Comparison of ENCODE assay signal across 28 cellular contexts in genomic region chr4:177175473-177175872, GRCh38.
A peak's percentile ranks its signal among the peaks of the same experiment; 100 is the strongest.
DNase-seq lines count a peak whose midpoint lies in the region; ATAC-seq, FAIRE-seq and TF ChIP-seq lines count a peak whose summit lies in the region.
"Had no signal": no experiment of that assay in that cellular context is flagged by ENCODE, and none has a peak within 500 bp of the region (broad histone marks: within the 10 kb centered on the region; RNA-seq: fewer than 3 reads in every experiment).

No MANE protein-coding gene starts in this region.

- no peaks in the 10 kb centered on the region for H3K9me1 ChIP-seq in K562 (ENCODE audit: control insufficient read depth, insufficient read depth, low read length)

- H3K36me3 Mint-ChIP-seq in WTC11 = no peaks in the 10 kb centered on the region
- H3K36me3 Mint-ChIP-seq: CD14-positive monocyte; CD4-positive, alpha-beta memory T cell; CD4-positive, CD25-positive, alpha-beta regulatory T cell; CD8-positive, alpha-beta memory T cell had no signal

- H3K4me1 ChIP-seq in HEK293 (ENCODE audit: control insufficient read depth, insufficient read depth, low read length) (no peaks in the 10 kb centered on the region), K562 (replicated peaks in 1 of 2; ENCODE audit: control insufficient read depth in 2 of 2, insufficient read depth in 2 of 2, low read length in 2 of 2) (no peaks in the 10 kb centered on the region), osteoblast (ENCODE audit: insufficient read depth, low read length) (peaks cover 16% of the 10 kb centered on the region)
- H3K4me1 ChIP-seq: BE2C, BLaER1 had no signal

- no peaks in the 10 kb centered on the region for H3K27me3 Mint-ChIP-seq in WTC11 (ENCODE audit: low read depth)
- H3K27me3 Mint-ChIP-seq: CD4-positive, alpha-beta memory T cell; CD4-positive, CD25-positive, alpha-beta regulatory T cell had no signal

- TF ChIP-seq CTCF in HEK293 (tag by site-specific recombination; IDR thresholded peaks at IDR 0.05) (no peak), WTC11 (IDR thresholded peaks at IDR 0.05) (no peak), K562 (IDR thresholded peaks at IDR 0.05 in 2 of 3, conservative IDR thresholded peaks at IDR 0.05 in 1 of 3; ENCODE audit: insufficient read depth in 2 of 3, low read depth in 1 of 3, low read length in 3 of 3) (no peak), osteoblast (IDR thresholded peaks at IDR 0.05; ENCODE audit: extremely low read depth, low read depth, low read length) (no peak)

- H4K20me1 ChIP-seq in K562 (replicated peaks; ENCODE audit: control insufficient read depth, insufficient read depth, low read length) (no peaks in the 10 kb centered on the region), osteoblast (ENCODE audit: insufficient read depth, low read length) (no peaks in the 10 kb centered on the region)
- H4K20me1 ChIP-seq: BLaER1 had no signal

- peaks cover 13% of the 10 kb centered on the region for H3K9me3 Mint-ChIP-seq in WTC11

- no peak for FAIRE-seq in K562 (lab: Jason Lieb, UNC)
- FAIRE-seq: A549, GM12878, GM12892, GM19239 had no signal

- no peak for TF ChIP-seq POLR2A in K562 (conservative IDR thresholded peaks at IDR 0.05)

- POLR2A ChIA-PET in HEK293 (lab: Yijun Ruan, JAX) (no interaction called here), WTC11 (lab: Charles Lee) (no interaction called here), K562 (lab: Yijun Ruan, JAX) (no interaction called here)

- H3K36me3 ChIP-seq in HEK293 (ENCODE audit: control insufficient read depth in 2 of 2, insufficient read depth in 1 of 2, low read length in 2 of 2) = no peaks in the 10 kb centered on the region
- H3K36me3 ChIP-seq in K562 (ENCODE audit: control insufficient read depth, insufficient read depth, low read length) = no peaks in the 10 kb centered on the region
- no peaks in the 10 kb centered on the region for H3K36me3 ChIP-seq in osteoblast (ENCODE audit: insufficient read depth, low read length)
- H3K36me3 ChIP-seq in H7 (replicated peaks; ENCODE audit: control insufficient read depth, insufficient read depth, low read length) = no peaks in the 10 kb centered on the region
- H3K36me3 ChIP-seq: BE2C, BLaER1 had no signal

- H3K9me3 ChIP-seq in HEK293 (ENCODE audit: control insufficient read depth, insufficient read depth, low read depth, low read length) (no peaks in the 10 kb centered on the region), K562 (replicated peaks; ENCODE audit: control insufficient read depth, insufficient read depth, low read depth, low read length) (no peaks in the 10 kb centered on the region), osteoblast (ENCODE audit: low read depth, low read length) (no peaks in the 10 kb centered on the region)
- H3K9me3 ChIP-seq: A549, BE2C, BLaER1 had no signal

- no peak overlapping the region for H3K9ac ChIP-seq in K562 (ENCODE audit: insufficient read depth in 1 of 2, low read depth in 2 of 2, low read length in 2 of 2)
- H3K9ac ChIP-seq: BLaER1 had no signal

- no TSS peak for BruUV-seq in K562 (replicated peaks; lab: Mats Ljungman, UMichigan)

- H3K27ac ChIP-seq in HEK293 (ENCODE audit: extremely low read depth, low read depth, low read length) = no peak overlapping the region
- no peak overlapping the region for H3K27ac ChIP-seq in K562 (ENCODE audit: extremely low read depth, low read depth, low read length)
- no peak overlapping the region for H3K27ac ChIP-seq in osteoblast (ENCODE audit: low read depth, low read length)
- H3K27ac ChIP-seq: 22Rv1, A549, BLaER1 had no signal

- ATAC-seq in WTC11 (no peak), K562 (no peak)
- ATAC-seq: A549, GM12878 had no signal

- H3K4me3 ChIP-seq in HEK293 (ENCODE audit: low read depth, low read length) = no peak overlapping the region
- H3K4me3 ChIP-seq in K562 = no peak overlapping the region
- H3K4me3 ChIP-seq in osteoblast (ENCODE audit: insufficient read depth, low read length) = no peak overlapping the region
- H3K4me3 ChIP-seq in H7 (ENCODE audit: insufficient read depth, low read depth, low read length) = no peak overlapping the region
- H3K4me3 ChIP-seq: A549, BLaER1, GM12878 had no signal

- H3K4me2 ChIP-seq in K562 (ENCODE audit: insufficient read depth, low read length) = no peak overlapping the region
- no peak overlapping the region for H3K4me2 ChIP-seq in osteoblast (ENCODE audit: insufficient read depth, low read length)
- H3K4me2 ChIP-seq: A549, BLaER1 had no signal

- no peak for TF ChIP-seq RAD21 in K562 (CRISPR knock-in tag; conservative IDR thresholded peaks at IDR 0.05 in 1 of 2, IDR thresholded peaks at IDR 0.05 in 1 of 2)

- no peaks in the 10 kb centered on the region for H3K4me1 Mint-ChIP-seq in WTC11
- H3K4me1 Mint-ChIP-seq: CD14-positive monocyte; CD4-positive, alpha-beta memory T cell; CD4-positive, CD25-positive, alpha-beta regulatory T cell; CD8-positive, alpha-beta memory T cell had no signal

- H3K79me2 ChIP-seq in K562 (ENCODE audit: control insufficient read depth, insufficient read depth, low read length) (no peaks in the 10 kb centered on the region), osteoblast (ENCODE audit: insufficient read depth, low read length) (no peaks in the 10 kb centered on the region)

- CTCF ChIA-PET in HEK293 (lab: Yijun Ruan, JAX) (no interaction called here), WTC11 (lab: Charles Lee) (no interaction called here), K562 (lab: Yijun Ruan, JAX; ENCODE audit: low intra/inter-chr PET ratio) (no interaction called here)

- H3K27ac Mint-ChIP-seq in WTC11 = no peak overlapping the region
- H3K27ac Mint-ChIP-seq: CD14-positive monocyte; CD4-positive, alpha-beta memory T cell; CD4-positive, CD25-positive, alpha-beta regulatory T cell; CD8-positive, alpha-beta memory T cell had no signal

- intact Hi-C loops in K562 (cut with micrococcal nuclease) = no loop called here

- no peak overlapping the region for H3K4me3 Mint-ChIP-seq in WTC11
- H3K4me3 Mint-ChIP-seq: CD14-positive monocyte; CD4-positive, alpha-beta memory T cell; CD4-positive, CD25-positive, alpha-beta regulatory T cell; CD8-positive, alpha-beta memory T cell had no signal

- in situ Hi-C loops in K562 (cut with MboI) = no loop called here

- H2AFZ ChIP-seq in K562 (ENCODE audit: low read depth, low read length) = no peak overlapping the region
- peak overlapping the region; percentile 67 for H2AFZ ChIP-seq in osteoblast (ENCODE audit: low read length)

- no peak for TF ChIP-seq EP300 in K562 (IDR thresholded peaks at IDR 0.05; ENCODE audit: low read length)

- 3% methylated on average over 3 of the region's 3 CpGs for WGBS in K562 (ENCODE audit: insufficient coverage, low coverage, missing lambda C conversion rate)

- no peak for DNase-seq in WTC11 (ENCODE audit: low spot score)
- DNase-seq in K562 (ENCODE audit: extremely low read depth in 1 of 4, low spot score in 3 of 4) = no peak
- no peak for DNase-seq in osteoblast (ENCODE audit: insufficient read length, low spot score, missing footprints)
- no peak for DNase-seq in H7
- DNase-seq in stimulated activated CD4-positive, alpha-beta T cell treated with anti-CD3 and anti-CD28 coated beads, Interleukin-2, amount 100 ng/mL, for 48 hours = no peak
- DNase-seq in NCI-H2171 (lab: John Stamatoyannopoulos, UW) = no peak
- DNase-seq: ACHN; BE2C; C1 segment of cervical spinal cord; CD4-positive, alpha-beta memory T cell; CD4-positive, CD25-positive, alpha-beta regulatory T cell; CD8-positive, alpha-beta memory T cell; COR-L47; DMS 273 treated with DMSO at 0.1 percent for 48 hours; DMS153; DMS53; DMS79; DND-41; EL; GDM1 had no signal

- H3K27me3 ChIP-seq in K562 (ENCODE audit: control insufficient read depth in 2 of 2, insufficient read depth in 2 of 2, low read length in 2 of 2) = no peaks in the 10 kb centered on the region
- H3K27me3 ChIP-seq in osteoblast (ENCODE audit: insufficient read depth, low read length) = no peaks in the 10 kb centered on the region
- no peaks in the 10 kb centered on the region for H3K27me3 ChIP-seq in H7 (ENCODE audit: control insufficient read depth, insufficient read depth, low read length)
- H3K27me3 ChIP-seq: BE2C, BLaER1 had no signal

TF ChIP-seq in HEK293, 187 proteins besides CTCF, POLR2A, EP300 and RAD21:
- TF ChIP-seq ZNF211 (tag by site-specific recombination; IDR thresholded peaks at IDR 0.05; ENCODE audit: low read depth) (no peak), ZFP69B (tag by site-specific recombination; IDR thresholded peaks at IDR 0.05) (no peak), ZNF10 (tag by site-specific recombination; IDR thresholded peaks at IDR 0.05) (peak; percentile 77; the same call in 1 of the 2 replicates), ZNF23 (tag by site-specific recombination; IDR thresholded peaks at IDR 0.05; ENCODE audit: borderline replicate concordance) (no peak)

TF ChIP-seq in WTC11, 78 proteins besides CTCF, POLR2A, EP300 and RAD21:
- TF ChIP-seq FOXK1 (CRISPR knock-in tag; IDR thresholded peaks at IDR 0.05) (no peak), ZNF263 (CRISPR knock-in tag; IDR thresholded peaks at IDR 0.05; ENCODE audit: low read depth) (no peak), SP1 (CRISPR knock-in tag; conservative IDR thresholded peaks at IDR 0.05) (no peak), GTF2I (CRISPR knock-in tag; conservative IDR thresholded peaks at IDR 0.05) (0 out of 2 replicates have a peak, but pooled peaks have one; percentile 17)

TF ChIP-seq in K562, 482 proteins besides CTCF, POLR2A, EP300 and RAD21:
- TF ChIP-seq ZNF134 (CRISPR knock-in tag; conservative IDR thresholded peaks at IDR 0.05) (peak; percentile 91), RBM22 (IDR thresholded peaks at IDR 0.05; ENCODE audit: low read depth, low read length, poor library complexity, severe bottlenecking) (no peak), CXXC5 (CRISPR knock-in tag; IDR thresholded peaks at IDR 0.05) (no peak), RBM25 (IDR thresholded peaks at IDR 0.05; ENCODE audit: low read depth, low read length, severe bottlenecking) (peak; percentile 28), POLR2H (tag; IDR thresholded peaks at IDR 0.05; ENCODE audit: low read depth) (no peak), SPI1 (IDR thresholded peaks at IDR 0.05; ENCODE audit: borderline replicate concordance, low read depth, low read length) (no peak)
TF ChIP-seq in K562: peak in this region for 2.
